1 cellular context compared by ENCODE assay signal in the genomic region with DNA sequence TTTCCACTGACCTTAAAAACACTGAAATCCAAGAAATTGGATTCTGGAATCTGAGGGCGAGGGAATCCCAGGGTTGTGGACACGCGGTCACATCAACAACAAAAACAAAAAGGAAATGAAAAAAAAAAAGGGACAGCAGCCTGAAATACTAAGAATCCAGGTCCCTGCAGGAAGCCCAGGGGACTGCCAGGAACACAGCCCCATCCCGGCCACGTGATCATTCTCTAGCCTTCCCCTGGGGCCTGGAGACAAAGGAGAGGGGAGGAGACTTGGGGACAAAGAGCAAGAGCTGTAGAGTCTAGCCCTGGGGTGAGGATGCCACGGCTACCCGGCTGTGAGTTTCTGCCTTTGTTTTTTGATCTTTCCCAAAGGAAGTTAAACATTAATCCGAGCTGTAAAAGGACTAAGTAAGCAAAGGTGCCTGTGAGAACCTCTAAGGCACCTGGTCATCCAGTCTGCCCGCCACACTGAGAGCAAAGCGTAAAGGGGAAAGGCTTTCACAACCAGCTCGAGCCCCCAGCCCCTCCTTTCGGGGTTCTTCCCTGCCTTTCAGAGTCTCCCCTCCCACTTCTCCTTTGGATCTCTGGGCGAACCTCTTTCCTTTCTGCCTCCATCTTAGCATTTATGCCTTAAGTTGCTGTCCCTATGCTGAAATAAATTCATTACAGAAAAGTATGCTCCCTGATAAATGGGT.
A peak's percentile ranks its signal among the peaks of the same experiment; 100 is the strongest.
TF ChIP-seq lines count a peak whose summit lies in the region.

No MANE protein-coding gene starts in this region.

TF ChIP-seq in K562, 482 proteins besides CTCF, POLR2A, EP300 and RAD21 (continued from another document and continues in another):
- TF ChIP-seq, protein P1, sequence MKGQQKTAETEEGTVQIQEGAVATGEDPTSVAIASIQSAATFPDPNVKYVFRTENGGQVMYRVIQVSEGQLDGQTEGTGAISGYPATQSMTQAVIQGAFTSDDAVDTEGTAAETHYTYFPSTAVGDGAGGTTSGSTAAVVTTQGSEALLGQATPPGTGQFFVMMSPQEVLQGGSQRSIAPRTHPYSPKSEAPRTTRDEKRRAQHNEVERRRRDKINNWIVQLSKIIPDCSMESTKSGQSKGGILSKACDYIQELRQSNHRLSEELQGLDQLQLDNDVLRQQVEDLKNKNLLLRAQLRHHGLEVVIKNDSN (CRISPR knock-in tag; IDR thresholded peaks at IDR 0.05): peak; percentile 91
- TF ChIP-seq HNRNPK (IDR thresholded peaks at IDR 0.05; ENCODE audit: low read depth, low read length, poor library complexity, severe bottlenecking): no peak
- TF ChIP-seq, protein P2, sequence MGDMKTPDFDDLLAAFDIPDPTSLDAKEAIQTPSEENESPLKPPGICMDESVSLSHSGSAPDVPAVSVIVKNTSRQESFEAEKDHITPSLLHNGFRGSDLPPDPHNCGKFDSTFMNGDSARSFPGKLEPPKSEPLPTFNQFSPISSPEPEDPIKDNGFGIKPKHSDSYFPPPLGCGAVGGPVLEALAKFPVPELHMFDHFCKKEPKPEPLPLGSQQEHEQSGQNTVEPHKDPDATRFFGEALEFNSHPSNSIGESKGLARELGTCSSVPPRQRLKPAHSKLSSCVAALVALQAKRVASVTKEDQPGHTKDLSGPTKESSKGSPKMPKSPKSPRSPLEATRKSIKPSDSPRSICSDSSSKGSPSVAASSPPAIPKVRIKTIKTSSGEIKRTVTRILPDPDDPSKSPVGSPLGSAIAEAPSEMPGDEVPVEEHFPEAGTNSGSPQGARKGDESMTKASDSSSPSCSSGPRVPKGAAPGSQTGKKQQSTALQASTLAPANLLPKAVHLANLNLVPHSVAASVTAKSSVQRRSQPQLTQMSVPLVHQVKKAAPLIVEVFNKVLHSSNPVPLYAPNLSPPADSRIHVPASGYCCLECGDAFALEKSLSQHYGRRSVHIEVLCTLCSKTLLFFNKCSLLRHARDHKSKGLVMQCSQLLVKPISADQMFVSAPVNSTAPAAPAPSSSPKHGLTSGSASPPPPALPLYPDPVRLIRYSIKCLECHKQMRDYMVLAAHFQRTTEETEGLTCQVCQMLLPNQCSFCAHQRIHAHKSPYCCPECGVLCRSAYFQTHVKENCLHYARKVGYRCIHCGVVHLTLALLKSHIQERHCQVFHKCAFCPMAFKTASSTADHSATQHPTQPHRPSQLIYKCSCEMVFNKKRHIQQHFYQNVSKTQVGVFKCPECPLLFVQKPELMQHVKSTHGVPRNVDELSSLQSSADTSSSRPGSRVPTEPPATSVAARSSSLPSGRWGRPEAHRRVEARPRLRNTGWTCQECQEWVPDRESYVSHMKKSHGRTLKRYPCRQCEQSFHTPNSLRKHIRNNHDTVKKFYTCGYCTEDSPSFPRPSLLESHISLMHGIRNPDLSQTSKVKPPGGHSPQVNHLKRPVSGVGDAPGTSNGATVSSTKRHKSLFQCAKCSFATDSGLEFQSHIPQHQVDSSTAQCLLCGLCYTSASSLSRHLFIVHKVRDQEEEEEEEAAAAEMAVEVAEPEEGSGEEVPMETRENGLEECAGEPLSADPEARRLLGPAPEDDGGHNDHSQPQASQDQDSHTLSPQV (IDR thresholded peaks at IDR 0.05): no peak
- TF ChIP-seq, protein P3, sequence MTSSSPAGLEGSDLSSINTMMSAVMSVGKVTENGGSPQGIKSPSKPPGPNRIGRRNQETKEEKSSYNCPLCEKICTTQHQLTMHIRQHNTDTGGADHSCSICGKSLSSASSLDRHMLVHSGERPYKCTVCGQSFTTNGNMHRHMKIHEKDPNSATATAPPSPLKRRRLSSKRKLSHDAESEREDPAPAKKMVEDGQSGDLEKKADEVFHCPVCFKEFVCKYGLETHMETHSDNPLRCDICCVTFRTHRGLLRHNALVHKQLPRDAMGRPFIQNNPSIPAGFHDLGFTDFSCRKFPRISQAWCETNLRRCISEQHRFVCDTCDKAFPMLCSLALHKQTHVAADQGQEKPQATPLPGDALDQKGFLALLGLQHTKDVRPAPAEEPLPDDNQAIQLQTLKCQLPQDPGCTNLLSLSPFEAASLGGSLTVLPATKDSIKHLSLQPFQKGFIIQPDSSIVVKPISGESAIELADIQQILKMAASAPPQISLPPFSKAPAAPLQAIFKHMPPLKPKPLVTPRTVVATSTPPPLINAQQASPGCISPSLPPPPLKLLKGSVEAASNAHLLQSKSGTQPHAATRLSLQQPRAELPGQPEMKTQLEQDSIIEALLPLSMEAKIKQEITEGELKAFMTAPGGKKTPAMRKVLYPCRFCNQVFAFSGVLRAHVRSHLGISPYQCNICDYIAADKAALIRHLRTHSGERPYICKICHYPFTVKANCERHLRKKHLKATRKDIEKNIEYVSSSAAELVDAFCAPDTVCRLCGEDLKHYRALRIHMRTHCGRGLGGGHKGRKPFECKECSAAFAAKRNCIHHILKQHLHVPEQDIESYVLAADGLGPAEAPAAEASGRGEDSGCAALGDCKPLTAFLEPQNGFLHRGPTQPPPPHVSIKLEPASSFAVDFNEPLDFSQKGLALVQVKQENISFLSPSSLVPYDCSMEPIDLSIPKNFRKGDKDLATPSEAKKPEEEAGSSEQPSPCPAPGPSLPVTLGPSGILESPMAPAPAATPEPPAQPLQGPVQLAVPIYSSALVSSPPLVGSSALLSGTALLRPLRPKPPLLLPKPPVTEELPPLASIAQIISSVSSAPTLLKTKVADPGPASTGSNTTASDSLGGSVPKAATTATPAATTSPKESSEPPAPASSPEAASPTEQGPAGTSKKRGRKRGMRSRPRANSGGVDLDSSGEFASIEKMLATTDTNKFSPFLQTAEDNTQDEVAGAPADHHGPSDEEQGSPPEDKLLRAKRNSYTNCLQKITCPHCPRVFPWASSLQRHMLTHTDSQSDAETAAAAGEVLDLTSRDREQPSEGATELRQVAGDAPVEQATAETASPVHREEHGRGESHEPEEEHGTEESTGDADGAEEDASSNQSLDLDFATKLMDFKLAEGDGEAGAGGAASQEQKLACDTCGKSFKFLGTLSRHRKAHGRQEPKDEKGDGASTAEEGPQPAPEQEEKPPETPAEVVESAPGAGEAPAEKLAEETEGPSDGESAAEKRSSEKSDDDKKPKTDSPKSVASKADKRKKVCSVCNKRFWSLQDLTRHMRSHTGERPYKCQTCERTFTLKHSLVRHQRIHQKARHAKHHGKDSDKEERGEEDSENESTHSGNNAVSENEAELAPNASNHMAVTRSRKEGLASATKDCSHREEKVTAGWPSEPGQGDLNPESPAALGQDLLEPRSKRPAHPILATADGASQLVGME (CRISPR knock-in tag; IDR thresholded peaks at IDR 0.05): no peak
- TF ChIP-seq, protein P4, sequence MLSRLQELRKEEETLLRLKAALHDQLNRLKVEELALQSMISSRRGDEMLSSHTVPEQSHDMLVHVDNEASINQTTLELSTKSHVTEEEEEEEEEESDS (CRISPR knock-in tag; IDR thresholded peaks at IDR 0.05): no peak
- TF ChIP-seq, protein P5, sequence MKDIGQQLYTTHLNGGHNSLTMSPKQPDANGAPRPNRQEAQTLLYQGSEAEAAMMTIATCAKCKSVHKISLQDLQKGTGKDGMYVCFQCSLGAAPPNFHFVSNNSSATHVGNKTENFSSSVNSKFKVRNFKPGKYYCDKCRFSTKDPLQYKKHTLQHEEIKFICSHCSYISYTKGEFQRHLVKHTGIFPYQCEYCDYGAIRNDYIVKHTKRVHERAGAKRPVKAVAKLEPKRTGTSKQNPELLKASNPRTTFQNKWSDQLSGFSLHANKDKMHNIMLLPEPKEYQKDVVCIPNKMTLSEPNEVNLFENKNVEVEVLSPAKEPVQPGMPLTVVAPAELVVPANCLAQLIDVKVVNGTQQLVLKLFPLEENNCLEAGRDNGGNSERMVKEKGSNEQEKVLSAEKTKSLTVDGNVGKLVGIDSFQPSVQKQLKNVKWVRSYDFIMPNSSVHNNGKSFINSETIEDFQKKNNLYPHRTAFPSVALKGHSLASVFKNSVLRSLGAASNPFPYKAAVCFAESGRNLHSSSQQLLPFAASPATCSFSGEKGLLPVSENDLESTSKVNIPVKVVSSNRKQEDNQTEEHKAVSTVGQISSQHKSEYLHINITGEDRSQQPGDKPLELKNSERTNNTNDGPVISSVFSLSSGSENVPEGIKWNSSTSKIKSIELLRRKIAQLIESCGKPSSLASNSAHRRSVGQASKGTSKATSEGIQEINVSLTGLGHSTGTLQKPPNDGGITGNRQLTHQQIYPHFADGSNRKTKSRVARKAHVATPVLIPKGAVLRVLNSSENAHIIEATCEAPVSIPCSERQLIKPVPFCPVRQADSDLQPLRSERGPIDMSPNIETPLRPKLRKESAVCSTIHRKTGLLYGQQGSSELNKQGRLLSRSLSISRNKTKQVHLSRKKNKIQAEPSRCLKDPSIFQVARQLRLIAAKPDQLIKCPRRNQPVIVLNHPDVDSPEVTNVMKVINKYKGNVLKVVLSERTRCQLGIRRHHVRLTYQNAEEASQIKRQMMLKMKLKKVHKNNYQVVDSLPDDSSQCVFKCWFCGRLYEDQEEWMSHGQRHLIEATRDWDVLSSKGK (CRISPR knock-in tag; IDR thresholded peaks at IDR 0.05): no peak
- no peak for TF ChIP-seq NFIX (CRISPR knock-in tag; IDR thresholded peaks at IDR 0.05; ENCODE audit: low read depth)
- TF ChIP-seq L3MBTL2 (IDR thresholded peaks at IDR 0.05): peak; percentile 33; the same call in 1 of the 2 replicates
- TF ChIP-seq, protein P6, sequence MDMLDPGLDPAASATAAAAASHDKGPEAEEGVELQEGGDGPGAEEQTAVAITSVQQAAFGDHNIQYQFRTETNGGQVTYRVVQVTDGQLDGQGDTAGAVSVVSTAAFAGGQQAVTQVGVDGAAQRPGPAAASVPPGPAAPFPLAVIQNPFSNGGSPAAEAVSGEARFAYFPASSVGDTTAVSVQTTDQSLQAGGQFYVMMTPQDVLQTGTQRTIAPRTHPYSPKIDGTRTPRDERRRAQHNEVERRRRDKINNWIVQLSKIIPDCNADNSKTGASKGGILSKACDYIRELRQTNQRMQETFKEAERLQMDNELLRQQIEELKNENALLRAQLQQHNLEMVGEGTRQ (CRISPR knock-in tag; IDR thresholded peaks at IDR 0.05): peak; percentile 92
- TF ChIP-seq ZNF830 (CRISPR knock-in tag; IDR thresholded peaks at IDR 0.05): no peak
- TF ChIP-seq SMAD4 (CRISPR knock-in tag; conservative IDR thresholded peaks at IDR 0.05): 0 out of 2 replicates have a peak, but pooled peaks have one; percentile 23
- TF ChIP-seq, protein P7, sequence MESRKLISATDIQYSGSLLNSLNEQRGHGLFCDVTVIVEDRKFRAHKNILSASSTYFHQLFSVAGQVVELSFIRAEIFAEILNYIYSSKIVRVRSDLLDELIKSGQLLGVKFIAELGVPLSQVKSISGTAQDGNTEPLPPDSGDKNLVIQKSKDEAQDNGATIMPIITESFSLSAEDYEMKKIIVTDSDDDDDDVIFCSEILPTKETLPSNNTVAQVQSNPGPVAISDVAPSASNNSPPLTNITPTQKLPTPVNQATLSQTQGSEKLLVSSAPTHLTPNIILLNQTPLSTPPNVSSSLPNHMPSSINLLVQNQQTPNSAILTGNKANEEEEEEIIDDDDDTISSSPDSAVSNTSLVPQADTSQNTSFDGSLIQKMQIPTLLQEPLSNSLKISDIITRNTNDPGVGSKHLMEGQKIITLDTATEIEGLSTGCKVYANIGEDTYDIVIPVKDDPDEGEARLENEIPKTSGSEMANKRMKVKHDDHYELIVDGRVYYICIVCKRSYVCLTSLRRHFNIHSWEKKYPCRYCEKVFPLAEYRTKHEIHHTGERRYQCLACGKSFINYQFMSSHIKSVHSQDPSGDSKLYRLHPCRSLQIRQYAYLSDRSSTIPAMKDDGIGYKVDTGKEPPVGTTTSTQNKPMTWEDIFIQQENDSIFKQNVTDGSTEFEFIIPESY (CRISPR knock-in tag; IDR thresholded peaks at IDR 0.05): peak; percentile 57
- TF ChIP-seq, protein P8, sequence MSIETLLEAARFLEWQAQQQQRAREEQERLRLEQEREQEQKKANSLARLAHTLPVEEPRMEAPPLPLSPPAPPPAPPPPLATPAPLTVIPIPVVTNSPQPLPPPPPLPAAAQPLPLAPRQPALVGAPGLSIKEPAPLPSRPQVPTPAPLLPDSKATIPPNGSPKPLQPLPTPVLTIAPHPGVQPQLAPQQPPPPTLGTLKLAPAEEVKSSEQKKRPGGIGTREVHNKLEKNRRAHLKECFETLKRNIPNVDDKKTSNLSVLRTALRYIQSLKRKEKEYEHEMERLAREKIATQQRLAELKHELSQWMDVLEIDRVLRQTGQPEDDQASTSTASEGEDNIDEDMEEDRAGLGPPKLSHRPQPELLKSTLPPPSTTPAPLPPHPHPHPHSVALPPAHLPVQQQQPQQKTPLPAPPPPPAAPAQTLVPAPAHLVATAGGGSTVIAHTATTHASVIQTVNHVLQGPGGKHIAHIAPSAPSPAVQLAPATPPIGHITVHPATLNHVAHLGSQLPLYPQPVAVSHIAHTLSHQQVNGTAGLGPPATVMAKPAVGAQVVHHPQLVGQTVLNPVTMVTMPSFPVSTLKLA (conservative IDR thresholded peaks at IDR 0.05): 0 out of 4 replicates have a peak, but pooled peaks of 1 of the 2 experiments have one; percentile 18
- TF ChIP-seq HDAC8 (tag; IDR thresholded peaks at IDR 0.05): no peak
- TF ChIP-seq ZNF140 (CRISPR knock-in tag; IDR thresholded peaks at IDR 0.05): no peak
- no peak for TF ChIP-seq FOXA3 (CRISPR knock-in tag; conservative IDR thresholded peaks at IDR 0.05 in 1 of 2, IDR thresholded peaks at IDR 0.05 in 1 of 2)
- peak; percentile 89 for TF ChIP-seq RAD51 (IDR thresholded peaks at IDR 0.05; ENCODE audit: borderline replicate concordance, low read depth)
- TF ChIP-seq, protein P9, sequence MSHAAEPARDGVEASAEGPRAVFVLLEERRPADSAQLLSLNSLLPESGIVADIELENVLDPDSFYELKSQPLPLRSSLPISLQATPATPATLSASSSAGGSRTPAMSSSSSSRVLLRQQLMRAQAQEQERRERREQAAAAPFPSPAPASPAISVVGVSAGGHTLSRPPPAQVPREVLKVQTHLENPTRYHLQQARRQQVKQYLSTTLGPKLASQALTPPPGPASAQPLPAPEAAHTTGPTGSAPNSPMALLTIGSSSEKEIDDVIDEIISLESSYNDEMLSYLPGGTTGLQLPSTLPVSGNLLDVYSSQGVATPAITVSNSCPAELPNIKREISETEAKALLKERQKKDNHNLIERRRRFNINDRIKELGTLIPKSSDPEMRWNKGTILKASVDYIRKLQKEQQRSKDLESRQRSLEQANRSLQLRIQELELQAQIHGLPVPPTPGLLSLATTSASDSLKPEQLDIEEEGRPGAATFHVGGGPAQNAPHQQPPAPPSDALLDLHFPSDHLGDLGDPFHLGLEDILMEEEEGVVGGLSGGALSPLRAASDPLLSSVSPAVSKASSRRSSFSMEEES (CRISPR knock-in tag; IDR thresholded peaks at IDR 0.05): peak; percentile 63
